Comparison of ENCODE assay signal across 8 cellular contexts in genomic region chr10:95327367-95327766, GRCh38. TPM values are rescaled to one million over a fixed set of nuclear protein-coding genes. Genes with fewer than 3 reads are reported as not detected.
A peak's percentile ranks its signal among the peaks of the same experiment; 100 is the strongest.
DNase-seq lines count a peak whose midpoint lies in the region; ATAC-seq and TF ChIP-seq lines count a peak whose summit lies in the region.

No MANE protein-coding gene starts in this region.

- H3K36me3 ChIP-seq in endocrine pancreas (ENCODE audit: control insufficient read depth, insufficient read depth, low read length) (no peaks in the 10 kb centered on the region), MM.1S (replicated peaks; ENCODE audit: insufficient read depth, low read length) (no peaks in the 10 kb centered on the region)

- ATAC-seq in GM21381 (IDR thresholded peaks at IDR 0.05; ENCODE audit: unreplicated experiment) (no peak), HG02981 (IDR thresholded peaks at IDR 0.05; ENCODE audit: unreplicated experiment) (no peak)

- no peak overlapping the region for H2AFZ ChIP-seq in MM.1S (ENCODE audit: low read length)

- peak overlapping the region; percentile 32 for H3K4me3 ChIP-seq in endocrine pancreas (ENCODE audit: control insufficient read depth, insufficient read depth, low read length)
- no peak overlapping the region for H3K4me3 ChIP-seq in MM.1S (ENCODE audit: low read length)

- no peak overlapping the region for H3K27ac ChIP-seq in MM.1S (ENCODE audit: low read length)

- H3K27me3 ChIP-seq in endocrine pancreas (ENCODE audit: control insufficient read depth, insufficient read depth, low read length) (no peaks in the 10 kb centered on the region), MM.1S (replicated peaks; ENCODE audit: insufficient read depth, low read length) (no peaks in the 10 kb centered on the region)

- H3K79me2 ChIP-seq in MM.1S (ENCODE audit: low read length), result no peaks in the 10 kb centered on the region

- TF ChIP-seq CTCF in MM.1S (IDR thresholded peaks at IDR 0.05; ENCODE audit: low read length), result no peak

- H3K4me1 ChIP-seq in endocrine pancreas (ENCODE audit: control insufficient read depth, insufficient read depth, low read length) (no peaks in the 10 kb centered on the region), MM.1S (ENCODE audit: low read length) (no peaks in the 10 kb centered on the region)

- H4K20me1 ChIP-seq in MM.1S (ENCODE audit: insufficient read depth, low read length), result no peaks in the 10 kb centered on the region

- H3K9me2 ChIP-seq in MM.1S (replicated peaks; ENCODE audit: insufficient read depth, low read length), result no peaks in the 10 kb centered on the region

- no peak overlapping the region for H3K4me2 ChIP-seq in MM.1S (ENCODE audit: low read depth, low read length)

- DNase-seq in DMS 273 treated with DMSO at 0.1 percent for 48 hours (lab: John Stamatoyannopoulos, UW) (peak; percentile 58), NCI-H2171 (lab: John Stamatoyannopoulos, UW) (peak; percentile 77), myocyte (ENCODE audit: low read depth) (peak; percentile 77), CD1c-positive myeloid dendritic cell (ENCODE audit: extremely low spot score) (no peak), MM.1S (no peak)

- H3K9ac ChIP-seq in endocrine pancreas (ENCODE audit: control insufficient read depth, insufficient read depth, low read length) (no peak overlapping the region), MM.1S (ENCODE audit: low read length) (no peak overlapping the region)

- H3K9me3 ChIP-seq in endocrine pancreas (ENCODE audit: control insufficient read depth, low read length) (no peaks in the 10 kb centered on the region), MM.1S (replicated peaks; ENCODE audit: insufficient read depth, low read length) (no peaks in the 10 kb centered on the region)

- H3F3A ChIP-seq in MM.1S (ENCODE audit: insufficient read depth, low read length), result no peaks in the 10 kb centered on the region

RNA-seq across cellular contexts. Expression of gene PDLIM1, which starts 36.6 kb away (rescaled TPM):
- 2.1 and 3.9 TPM in 2 replicates for total RNA-seq in myocyte
- 213 TPM for polyA plus RNA-seq in myocyte (2012)

Comparison
In these comparisons a context has a peak if more than half of its experiments do, and no peak if none do; other contexts are left out.
1. DNase-seq: peak in DMS 273 treated with DMSO at 0.1 percent for 48 hours (single experiment), NCI-H2171 (single experiment) and myocyte (single experiment); none in CD1c-positive myeloid dendritic cell (single experiment) and MM.1S (single experiment).